In genomic region chr3:28110884-28111283, GRCh38 we compare ENCODE assay signal across 28 cellular contexts.
"Had no signal": no experiment of that assay in that cellular context is flagged by ENCODE, and none has a peak within 500 bp of the region (broad histone marks: within the 10 kb centered on the region; RNA-seq: fewer than 3 reads in every experiment).

No MANE protein-coding gene starts in this region.

- H3K27me3 Mint-ChIP-seq: naive thymus-derived CD4-positive, alpha-beta T cell; progenitor cell of endocrine pancreas; stimulated activated naive B cell treated with anti-CD40 and anti-IgM and Interleukin-4, amounts not matched to agents 10 μg/mL and 1 μg/mL and 100 μg/mL, for 72 hours; stimulated activated naive CD8-positive, alpha-beta T cell treated with anti-CD3 and anti-CD28 coated beads, Interleukin-15, Interleukin-2, amounts not matched to agents 100 ng/mL and 50 ng/mL, for 24 hours had no signal

- H3K36me3 ChIP-seq: neural progenitor cell, ovary, right lobe of liver, sigmoid colon, thoracic aorta, thyroid gland, tibial nerve, upper lobe of left lung, uterus had no signal

- H3K9me3 Mint-ChIP-seq: natural killer cell; nephron; stimulated activated effector memory CD8-positive, alpha-beta T cell treated with anti-CD3 and anti-CD28 coated beads, Interleukin-12 subunit alpha, Interleukin-12 subunit beta, amount 100 ng/mL, for 72 hours had no signal

- H3K27ac Mint-ChIP-seq: naive thymus-derived CD4-positive, alpha-beta T cell; natural killer cell; nephron; neural progenitor cell; progenitor cell of endocrine pancreas; stimulated activated effector memory CD8-positive, alpha-beta T cell treated with anti-CD3 and anti-CD28 coated beads, Interleukin-12 subunit alpha, Interleukin-12 subunit beta, amount 100 ng/mL, for 72 hours; stimulated activated naive B cell treated with anti-CD40 and anti-IgM and Interleukin-4, amounts not matched to agents 10 μg/mL and 1 μg/mL and 100 μg/mL, for 72 hours; stimulated activated naive CD8-positive, alpha-beta T cell treated with anti-CD3 and anti-CD28 coated beads, Interleukin-15, Interleukin-2, amounts not matched to agents 100 ng/mL and 50 ng/mL, for 24 hours had no signal

- H3K4me2 ChIP-seq: neural progenitor cell had no signal

- ATAC-seq: naive thymus-derived CD4-positive, alpha-beta T cell; natural killer cell; psoas muscle; right cardiac atrium; right lobe of liver; stimulated activated effector memory CD8-positive, alpha-beta T cell treated with anti-CD3 and anti-CD28 coated beads, Interleukin-12 subunit alpha, Interleukin-12 subunit beta, amount 100 ng/mL, for 72 hours; stimulated activated naive B cell treated with anti-CD40 and anti-IgM and Interleukin-4, amounts not matched to agents 10 μg/mL and 1 μg/mL and 100 μg/mL, for 72 hours had no signal

- H3K4me3 Mint-ChIP-seq: naive thymus-derived CD4-positive, alpha-beta T cell; natural killer cell; nephron; neural progenitor cell; stimulated activated effector memory CD8-positive, alpha-beta T cell treated with anti-CD3 and anti-CD28 coated beads, Interleukin-12 subunit alpha, Interleukin-12 subunit beta, amount 100 ng/mL, for 72 hours; stimulated activated naive B cell treated with anti-CD40 and anti-IgM and Interleukin-4, amounts not matched to agents 10 μg/mL and 1 μg/mL and 100 μg/mL, for 72 hours; stimulated activated naive CD8-positive, alpha-beta T cell treated with anti-CD3 and anti-CD28 coated beads, Interleukin-15, Interleukin-2, amounts not matched to agents 100 ng/mL and 50 ng/mL, for 24 hours had no signal

- H3K4me1 Mint-ChIP-seq: nephron; neural progenitor cell; stimulated activated naive B cell treated with anti-CD40 and anti-IgM and Interleukin-4, amounts not matched to agents 10 μg/mL and 1 μg/mL and 100 μg/mL, for 72 hours had no signal

- H3K4me1 ChIP-seq: neural progenitor cell, parathyroid adenoma, psoas muscle, right lobe of liver, sigmoid colon, thyroid gland, tibial nerve, upper lobe of left lung, uterus had no signal

- DNase-seq: naive thymus-derived CD4-positive, alpha-beta T cell; natural killer cell; occipital lobe; ovary; posterior cingulate gyrus; psoas muscle; right cardiac atrium; right lobe of liver; sigmoid colon; small intestine; stimulated activated CD4-positive, alpha-beta T cell treated with anti-CD3 and anti-CD28 coated beads, Interleukin-15, amount 100 ng/mL, for 24 hours; stimulated activated CD4-positive, alpha-beta T cell treated with anti-CD3 and anti-CD28 coated beads, Interleukin-2, amount 100 ng/mL, for 24 hours; stimulated activated CD4-positive, alpha-beta T cell treated with anti-CD3 and anti-CD28 coated beads, Interleukin-2, amount 100 ng/mL, for 48 hours; stimulated activated CD4-positive, alpha-beta T cell treated with anti-CD3 and anti-CD28 coated beads, Interleukin-4, amount 100 ng/mL, for 24 hours; stimulated activated naive B cell treated with anti-CD40 and anti-IgM and Interleukin-4, amounts not matched to agents 10 μg/mL and 1 μg/mL and 100 μg/mL, for 72 hours; stimulated activated naive CD4-positive, alpha-beta T cell treated with Interleukin-2 at 50 U/mL for 16 hours; thyroid gland; trophoblast cell; upper lobe of left lung; uterus had no signal

- H2AFZ ChIP-seq: neural progenitor cell, parathyroid adenoma had no signal

- H3K9ac ChIP-seq: neural progenitor cell, parathyroid adenoma had no signal

- H3K9me3 ChIP-seq: ovary, psoas muscle, right lobe of liver, sigmoid colon, thoracic aorta, thyroid gland, tibial nerve, uterus had no signal

- H3K27me3 ChIP-seq: neural progenitor cell, ovary, right lobe of liver, sigmoid colon, thyroid gland, tibial nerve, upper lobe of left lung, uterus had no signal

- H3K27ac ChIP-seq: neural progenitor cell, ovary, parathyroid adenoma, psoas muscle, right lobe of liver, sigmoid colon, thoracic aorta, thyroid gland, tibial nerve, upper lobe of left lung, uterus had no signal

- H3K4me3 ChIP-seq: neural progenitor cell, ovary, psoas muscle, right lobe of liver, sigmoid colon, thoracic aorta, thyroid gland, tibial nerve, upper lobe of left lung, uterus had no signal
